In genomic region chr3:55491296-55491816, GRCh38 we compare ENCODE assay signal across 14 cellular contexts. TPM values are rescaled to one million over a fixed set of nuclear protein-coding genes. Genes with fewer than 3 reads are reported as not detected.
A peak's percentile ranks its signal among the peaks of the same experiment; 100 is the strongest.
DNase-seq lines count a peak whose midpoint lies in the region; ATAC-seq and TF ChIP-seq lines count a peak whose summit lies in the region.
"Had no signal": no experiment of that assay in that cellular context is flagged by ENCODE, and none has a peak within 500 bp of the region (broad histone marks: within the 10 kb centered on the region; RNA-seq: fewer than 3 reads in every experiment).

No MANE protein-coding gene starts in this region.

- no peak overlapping the region for H3K9ac ChIP-seq in SK-N-MC (ENCODE audit: insufficient read length)

- CTCF ChIA-PET in HEK293 (lab: Yijun Ruan, JAX): no interaction called here

- no peaks in the 10 kb centered on the region for H3K9me3 ChIP-seq in HEK293 (ENCODE audit: control insufficient read depth, insufficient read depth, low read depth, low read length)
- H3K9me3 ChIP-seq in SK-N-MC (ENCODE audit: low read depth, low read length): no peaks in the 10 kb centered on the region
- no peaks in the 10 kb centered on the region for H3K9me3 ChIP-seq in testis
- H3K9me3 ChIP-seq: psoas muscle had no signal

- intact Hi-C loops in testis (cut with DNase I; ENCODE audit: low total_unique reads): no loop called here

- ATAC-seq in HG02763 (IDR thresholded peaks at IDR 0.05; ENCODE audit: unreplicated experiment) (no peak), HG03565 (IDR thresholded peaks at IDR 0.05; ENCODE audit: unreplicated experiment) (no peak), HG02623 (IDR thresholded peaks at IDR 0.05; ENCODE audit: unreplicated experiment) (no peak)
- ATAC-seq: psoas muscle; stimulated activated naive CD8-positive, alpha-beta T cell treated with anti-CD3 and anti-CD28 coated beads, Interleukin-15, amount 100 ng/mL, for 72 hours had no signal

- H3K27ac ChIP-seq in HEK293 (ENCODE audit: extremely low read depth, low read depth, low read length) (peak overlapping the region; percentile 60), SK-N-MC (peak overlapping the region; percentile 73), testis (no peak overlapping the region)
- H3K27ac ChIP-seq: psoas muscle had no signal

- WGBS in testis, 2 donors: 70% methylated on average over 7 of the region's 7 CpGs

- H3K27me3 ChIP-seq in testis: no peaks in the 10 kb centered on the region

- POLR2A ChIA-PET in HEK293 (lab: Yijun Ruan, JAX): no interaction called here

- H3K4me3 ChIP-seq in HEK293 (ENCODE audit: low read depth, low read length): no peak overlapping the region
- peak overlapping the region; percentile 47 for H3K4me3 ChIP-seq in SK-N-MC
- H3K4me3 ChIP-seq in fibroblast of the aortic adventitia (ENCODE audit: low read depth, low read length): no peak overlapping the region
- no peak overlapping the region for H3K4me3 ChIP-seq in testis
- H3K4me3 ChIP-seq: psoas muscle had no signal

- TF ChIP-seq CTCF in HEK293 (tag by site-specific recombination; IDR thresholded peaks at IDR 0.05) (no peak), fibroblast of the aortic adventitia (IDR thresholded peaks at IDR 0.05; ENCODE audit: insufficient read depth, low read length) (no peak), testis (IDR thresholded peaks at IDR 0.05) (no peak)

- H3K4me1 ChIP-seq in HEK293 (ENCODE audit: control insufficient read depth, insufficient read depth, low read length) (peaks cover 21% of the 10 kb centered on the region), testis (peaks cover 9% of the 10 kb centered on the region)

- H3K36me3 ChIP-seq in HEK293 (ENCODE audit: control insufficient read depth in 2 of 2, insufficient read depth in 1 of 2, low read length in 2 of 2): no peaks in the 10 kb centered on the region
- H3K36me3 ChIP-seq in SK-N-MC (ENCODE audit: insufficient read depth, low read length): no peaks in the 10 kb centered on the region
- no peaks in the 10 kb centered on the region for H3K36me3 ChIP-seq in testis (ENCODE audit: low read depth, missing control alignments)

- TF ChIP-seq POLR2A in testis (IDR thresholded peaks at IDR 0.05): no peak

- DNase-seq in SK-N-MC (ENCODE audit: low read depth, low spot score) (peak; percentile 96), fibroblast of the aortic adventitia (ENCODE audit: low read depth) (peak; percentile 96), testis (peak; percentile 26), KG1 (lab: John Stamatoyannopoulos, UW) (no peak)
- DNase-seq: endodermal cell; H7; NCI-H2171; psoas muscle; stimulated activated CD4-positive, alpha-beta T cell treated with anti-CD3 and anti-CD28 coated beads, Interleukin-4, amount 100 ng/mL, for 4 hours; stimulated activated naive CD8-positive, alpha-beta T cell treated with anti-CD3 and anti-CD28 coated beads, Interleukin-15, amount 100 ng/mL, for 72 hours had no signal

TF ChIP-seq in HEK293, 187 proteins besides CTCF, POLR2A, EP300 and RAD21 (continues in another document):
- TF ChIP-seq ZNF747 (tag by site-specific recombination; IDR thresholded peaks at IDR 0.05) (no peak), KLF7 (tag by site-specific recombination; IDR thresholded peaks at IDR 0.05; ENCODE audit: borderline replicate concordance) (peak; percentile 85; the same call in 1 of the 2 replicates), PBX3 (CRISPR knock-in tag; IDR thresholded peaks at IDR 0.05) (no peak), YY2 (tag by site-specific recombination; IDR thresholded peaks at IDR 0.05) (no peak), ZNF394 (tag by site-specific recombination; IDR thresholded peaks at IDR 0.05; ENCODE audit: borderline replicate concordance) (peak; percentile 63; the same call in 1 of the 2 replicates), BCL6B (tag by site-specific recombination; IDR thresholded peaks at IDR 0.05) (no peak), ZNF704 (tag by site-specific recombination; IDR thresholded peaks at IDR 0.05) (no peak), ZNF155 (tag by site-specific recombination; IDR thresholded peaks at IDR 0.05) (no peak), GLIS2 (tag by site-specific recombination; IDR thresholded peaks at IDR 0.05) (no peak), REPIN1 (tag by site-specific recombination; IDR thresholded peaks at IDR 0.05; ENCODE audit: low read depth) (no peak), ZNF776 (tag by site-specific recombination; IDR thresholded peaks at IDR 0.05; ENCODE audit: borderline replicate concordance) (no peak), ZNF473 (tag by site-specific recombination; IDR thresholded peaks at IDR 0.05) (no peak), ZNF777 (tag by site-specific recombination; IDR thresholded peaks at IDR 0.05; ENCODE audit: borderline replicate concordance) (no peak), ZNF610 (tag by site-specific recombination; IDR thresholded peaks at IDR 0.05; ENCODE audit: borderline replicate concordance) (no peak), ZBTB48 (tag by site-specific recombination; IDR thresholded peaks at IDR 0.05) (no peak; the same call in 1 of the 2 replicates), ZBTB6 (tag by site-specific recombination; IDR thresholded peaks at IDR 0.05) (peak; percentile 82), ZNF530 (tag by site-specific recombination; IDR thresholded peaks at IDR 0.05; ENCODE audit: low read depth) (no peak), ZNF843 (tag by site-specific recombination; IDR thresholded peaks at IDR 0.05) (peak; percentile 92), IKZF3 (tag by site-specific recombination; IDR thresholded peaks at IDR 0.05) (peak; percentile 93), BCL11A (tag by site-specific recombination; IDR thresholded peaks at IDR 0.05; ENCODE audit: low read depth) (no peak), ZSCAN4 (tag by site-specific recombination; IDR thresholded peaks at IDR 0.05) (peak; percentile 86), ZNF391 (tag by site-specific recombination; IDR thresholded peaks at IDR 0.05; ENCODE audit: borderline replicate concordance, low read depth) (no peak)

RNA-seq across cellular contexts. Expression of gene WNT5A, which starts 4.2 kb away (rescaled TPM):
- 5.8 and 42.4 TPM in 2 replicates for total RNA-seq in fibroblast of the aortic adventitia (ENCODE audit: low replicate concordance)
- total RNA-seq in testis: 10 to 100 TPM; 11.1 to 12.4 TPM
- 3.4 TPM for polyA plus RNA-seq in testis (ENCODE audit: insufficient read depth, low read depth, low replicate concordance)

Comparison
In these comparisons a context has a peak if more than half of its experiments do, and no peak if none do; other contexts are left out.
1. H3K27ac ChIP-seq: peak in HEK293 (single experiment) and SK-N-MC (single experiment); none in testis (0 of 2).